2 cellular contexts compared by ENCODE assay signal in the genomic region with DNA sequence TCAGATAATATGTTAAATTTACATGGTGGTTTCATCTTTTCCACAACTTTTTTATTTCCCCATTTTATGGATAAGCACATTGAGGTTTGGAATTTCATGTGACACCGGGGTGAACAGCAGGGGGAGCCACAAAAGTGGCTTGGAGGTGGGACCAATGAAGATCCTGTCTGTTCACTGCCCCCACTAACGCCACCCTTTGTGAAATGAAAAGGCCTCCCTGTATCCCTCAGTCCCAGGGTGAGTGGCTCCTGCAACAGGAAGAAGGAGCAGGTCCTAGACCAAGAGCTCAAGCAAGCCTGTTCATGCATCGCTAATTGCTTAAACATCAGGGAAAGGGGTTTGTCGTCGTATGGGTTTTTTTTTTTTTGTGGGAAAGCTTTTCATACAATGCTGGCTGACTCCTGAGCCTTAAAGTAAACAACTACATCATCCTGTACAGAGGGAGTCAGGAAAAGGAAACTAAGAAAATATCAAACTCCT.
TF ChIP-seq lines count a peak whose summit lies in the region.

No MANE protein-coding gene starts in this region.

TF ChIP-seq in HEK293, 187 proteins besides CTCF, POLR2A, EP300 and RAD21 (continued from another document):
- 0 out of 2 replicates have a peak, but pooled peaks have one; percentile 19 for TF ChIP-seq PRDM6 (tag by site-specific recombination; IDR thresholded peaks at IDR 0.05)

TF ChIP-seq in GM12878, 131 proteins besides CTCF, POLR2A, EP300 and RAD21 (continued from another document):
- TF ChIP-seq, protein P1, sequence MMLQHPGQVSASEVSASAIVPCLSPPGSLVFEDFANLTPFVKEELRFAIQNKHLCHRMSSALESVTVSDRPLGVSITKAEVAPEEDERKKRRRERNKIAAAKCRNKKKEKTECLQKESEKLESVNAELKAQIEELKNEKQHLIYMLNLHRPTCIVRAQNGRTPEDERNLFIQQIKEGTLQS (IDR thresholded peaks at IDR 0.05; ENCODE audit: borderline replicate concordance, extremely low read depth, low read depth, low read length): no peak
